ENCODE assay signal across 15 cellular contexts in the genomic region with DNA sequence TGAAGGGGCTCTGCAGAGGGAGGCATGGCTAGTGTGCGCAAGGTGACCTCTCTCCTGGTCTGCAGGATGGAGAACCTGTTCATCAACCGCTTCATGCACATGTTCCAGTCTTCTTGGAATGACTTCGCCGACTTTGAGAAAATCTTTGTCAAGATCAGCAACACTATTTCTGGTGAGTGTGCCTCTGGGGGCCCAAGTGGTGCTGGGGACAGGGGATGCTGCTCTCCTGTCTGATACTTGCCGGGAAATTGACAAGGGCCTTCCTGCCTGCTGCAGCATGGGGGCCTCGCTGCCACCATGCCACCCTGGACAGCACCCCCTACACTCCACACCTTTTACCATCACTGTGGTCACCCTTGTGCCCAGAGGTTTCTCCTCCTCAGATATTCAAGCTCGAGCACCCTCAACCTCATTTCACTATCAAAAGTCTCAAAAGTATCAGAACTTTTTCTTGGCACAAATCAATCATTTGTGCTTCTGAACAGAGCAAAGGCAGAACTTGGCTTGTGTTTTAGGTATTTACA. TPM values are rescaled to one million over a fixed set of nuclear protein-coding genes. Genes with fewer than 3 reads are reported as not detected.
"Had no signal": no experiment of that assay in that cellular context is flagged by ENCODE, and none has a peak within 500 bp of the region (broad histone marks: within the 10 kb centered on the region; RNA-seq: fewer than 3 reads in every experiment).

No MANE protein-coding gene starts in this region.

- H3K4me3 Mint-ChIP-seq: activated CD4-positive, alpha-beta T cell treated with anti-CD3 and anti-CD28 coated beads for 36 hours; activated T-cell treated with anti-CD3 and anti-CD28 coated beads, Interleukin-2, amount 50 U/mL, for 4 hours; natural killer cell treated with Interleukin-12 subunit alpha and Interleukin-12 subunit beta and Interleukin-15 and Interleukin-18, amount 100 ng/mL, for 72 hours; stimulated activated naive CD8-positive, alpha-beta T cell treated with anti-CD3 and anti-CD28 coated beads, Interleukin-15, amount 100 ng/mL, for 72 hours had no signal

- H3K27ac Mint-ChIP-seq: activated CD4-positive, alpha-beta T cell treated with anti-CD3 and anti-CD28 coated beads for 36 hours; natural killer cell treated with Interleukin-12 subunit alpha and Interleukin-12 subunit beta and Interleukin-15 and Interleukin-18, amount 100 ng/mL, for 72 hours had no signal

- DNase-seq: activated CD4-positive, alpha-beta T cell treated with anti-CD3 and anti-CD28 coated beads for 36 hours; activated gamma-delta T cell; activated T-cell treated with anti-CD3 and anti-CD28 coated beads, Interleukin-2, amount 50 U/mL, for 4 hours; caudate nucleus; colonic mucosa; effector CD8-positive, alpha-beta T cell; heart right ventricle; mammary epithelial cell; stimulated activated CD4-positive, alpha-beta T cell treated with anti-CD3 and anti-CD28 coated beads, Interleukin-12 subunit alpha, Interleukin-12 subunit beta, amount 100 ng/mL, for 4 hours; stimulated activated naive CD8-positive, alpha-beta T cell treated with anti-CD3 and anti-CD28 coated beads, Interleukin-15, amount 100 ng/mL, for 72 hours; T-helper 9 cell had no signal

- ATAC-seq: activated CD4-positive, alpha-beta T cell treated with anti-CD3 and anti-CD28 coated beads for 36 hours; activated T-cell treated with anti-CD3 and anti-CD28 coated beads, Interleukin-2, amount 50 U/mL, for 4 hours; left lobe of liver; mucosa of descending colon; natural killer cell treated with Interleukin-12 subunit alpha and Interleukin-12 subunit beta and Interleukin-15 and Interleukin-18, amount 100 ng/mL, for 72 hours; stimulated activated naive CD8-positive, alpha-beta T cell treated with anti-CD3 and anti-CD28 coated beads, Interleukin-15, amount 100 ng/mL, for 72 hours had no signal

- H3K9me3 Mint-ChIP-seq: activated T-cell treated with anti-CD3 and anti-CD28 coated beads, Interleukin-2, amount 50 U/mL, for 4 hours; natural killer cell treated with Interleukin-12 subunit alpha and Interleukin-12 subunit beta and Interleukin-15 and Interleukin-18, amount 100 ng/mL, for 72 hours; stimulated activated naive CD8-positive, alpha-beta T cell treated with anti-CD3 and anti-CD28 coated beads, Interleukin-15, amount 100 ng/mL, for 72 hours had no signal

- H3K36me3 Mint-ChIP-seq: natural killer cell treated with Interleukin-12 subunit alpha and Interleukin-12 subunit beta and Interleukin-15 and Interleukin-18, amount 100 ng/mL, for 72 hours had no signal

- H3K27me3 Mint-ChIP-seq: stimulated activated naive CD8-positive, alpha-beta T cell treated with anti-CD3 and anti-CD28 coated beads, Interleukin-15, amount 100 ng/mL, for 72 hours had no signal

RNA-seq across cellular contexts. Expression of gene ALOX5, which starts 50.0 kb away (rescaled TPM):
- total RNA-seq: fibroblast of lung had no signal
